ENCODE assay signal across 10 cellular contexts in the genomic region with DNA sequence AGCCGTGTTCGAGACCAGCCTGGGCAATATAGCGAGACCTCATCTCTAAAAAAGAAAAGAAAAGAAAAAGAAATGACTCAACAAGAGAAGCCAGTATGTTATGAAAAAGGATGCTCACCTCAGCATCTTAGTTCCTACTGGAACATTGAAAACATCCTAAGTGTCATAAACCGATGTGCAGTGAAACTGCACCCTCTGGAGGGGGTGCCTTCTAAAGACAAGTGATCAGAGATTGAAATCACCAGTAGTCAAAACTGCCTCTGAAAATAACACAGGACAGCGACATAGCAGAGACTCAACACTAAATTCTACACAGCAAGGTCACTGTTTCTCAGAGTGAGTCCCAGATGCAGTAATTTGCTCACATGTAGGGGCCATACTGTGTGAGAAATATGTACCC. TPM values are rescaled to one million over a fixed set of nuclear protein-coding genes. Genes with fewer than 3 reads are reported as not detected.
DNase-seq lines count a peak whose midpoint lies in the region; ATAC-seq, FAIRE-seq and TF ChIP-seq lines count a peak whose summit lies in the region.
"Had no signal": no experiment of that assay in that cellular context is flagged by ENCODE, and none has a peak within 500 bp of the region (broad histone marks: within the 10 kb centered on the region; RNA-seq: fewer than 3 reads in every experiment).

No MANE protein-coding gene starts in this region.

- no peak overlapping the region for H2AFZ ChIP-seq in K562 (ENCODE audit: low read depth, low read length)
- no peak overlapping the region for H2AFZ ChIP-seq in neural progenitor cell (replicated peaks)

- no peaks in the 10 kb centered on the region for H3K9me1 ChIP-seq in K562 (ENCODE audit: control insufficient read depth, insufficient read depth, low read length)

- in situ Hi-C loops in K562 (cut with MboI), result no loop called here

- peaks cover 7% of the 10 kb centered on the region for H3K9me3 Mint-ChIP-seq in neural progenitor cell
- H3K9me3 Mint-ChIP-seq: activated naive CD8-positive, alpha-beta T cell treated with anti-CD3 and anti-CD28 coated beads for 36 hours had no signal

- no peak overlapping the region for H3K27ac Mint-ChIP-seq in neural progenitor cell
- H3K27ac Mint-ChIP-seq: activated naive CD8-positive, alpha-beta T cell treated with anti-CD3 and anti-CD28 coated beads for 36 hours had no signal

- no peaks in the 10 kb centered on the region for H3K36me3 Mint-ChIP-seq in neural progenitor cell
- H3K36me3 Mint-ChIP-seq: activated naive CD8-positive, alpha-beta T cell treated with anti-CD3 and anti-CD28 coated beads for 36 hours had no signal

- H3K4me3 ChIP-seq in K562 (no peak overlapping the region), neural progenitor cell (no peak overlapping the region)
- H3K4me3 ChIP-seq: upper lobe of right lung had no signal

- BruUV-seq in K562 (replicated peaks; lab: Mats Ljungman, UMichigan), result no TSS peak

- no peaks in the 10 kb centered on the region for H3K9me3 ChIP-seq in K562 (replicated peaks; ENCODE audit: control insufficient read depth, insufficient read depth, low read depth, low read length)
- H3K9me3 ChIP-seq in neural progenitor cell (ENCODE audit: low read depth), result no peaks in the 10 kb centered on the region
- H3K9me3 ChIP-seq: upper lobe of right lung had no signal

- H3K79me2 ChIP-seq in K562 (ENCODE audit: control insufficient read depth, insufficient read depth, low read length) (no peaks in the 10 kb centered on the region), neural progenitor cell (ENCODE audit: low read depth) (no peaks in the 10 kb centered on the region)

- CTCF ChIA-PET in K562 (lab: Yijun Ruan, JAX; ENCODE audit: low intra/inter-chr PET ratio), result interaction anchor here (1.6 kb wide), 1 partner anchor 9 kb away, joined by 9 read pairs; no protein-coding TSS in a partner anchor

- no peaks in the 10 kb centered on the region for H3K27me3 Mint-ChIP-seq in neural progenitor cell (ENCODE audit: insufficient read depth, low read depth)
- H3K27me3 Mint-ChIP-seq: activated naive CD8-positive, alpha-beta T cell treated with anti-CD3 and anti-CD28 coated beads for 36 hours had no signal

- TF ChIP-seq POLR2A in K562 (conservative IDR thresholded peaks at IDR 0.05), result no peak

- no peak for TF ChIP-seq EP300 in K562 (IDR thresholded peaks at IDR 0.05; ENCODE audit: low read length)

- intact Hi-C loops in K562 (cut with micrococcal nuclease) (no loop called here), cardiac septum (cut with DNase I) (no loop called here)

- WGBS in K562 (ENCODE audit: insufficient coverage, low coverage, missing lambda C conversion rate), result 4% methylated on average over 5 of the region's 5 CpGs

- no peaks in the 10 kb centered on the region for H3K36me3 ChIP-seq in K562 (ENCODE audit: control insufficient read depth, insufficient read depth, low read length)
- H3K36me3 ChIP-seq in neural progenitor cell, result no peaks in the 10 kb centered on the region
- H3K36me3 ChIP-seq: upper lobe of right lung had no signal

- H3K27ac ChIP-seq in K562 (ENCODE audit: extremely low read depth, low read depth, low read length) (no peak overlapping the region), neural progenitor cell (no peak overlapping the region)
- H3K27ac ChIP-seq: upper lobe of right lung had no signal

- H3K4me1 ChIP-seq in K562 (replicated peaks in 1 of 2; ENCODE audit: control insufficient read depth in 2 of 2, insufficient read depth in 2 of 2, low read length in 2 of 2), result no peaks in the 10 kb centered on the region; a peak in 1 of 5 replicates
- no peaks in the 10 kb centered on the region for H3K4me1 ChIP-seq in neural progenitor cell
- H3K4me1 ChIP-seq: upper lobe of right lung had no signal

- TF ChIP-seq RAD21 in K562 (CRISPR knock-in tag; conservative IDR thresholded peaks at IDR 0.05 in 1 of 2, IDR thresholded peaks at IDR 0.05 in 1 of 2), result peak; percentile 55 to 78

- no peaks in the 10 kb centered on the region for H3F3A ChIP-seq in neural progenitor cell (ENCODE audit: low read depth)

- H3K4me3 Mint-ChIP-seq in neural progenitor cell, result no peak overlapping the region
- H3K4me3 Mint-ChIP-seq: activated naive CD8-positive, alpha-beta T cell treated with anti-CD3 and anti-CD28 coated beads for 36 hours had no signal

- no peak overlapping the region for H3K4me2 ChIP-seq in K562 (ENCODE audit: insufficient read depth, low read length)
- H3K4me2 ChIP-seq in neural progenitor cell, result no peak overlapping the region

- FAIRE-seq in K562 (lab: Jason Lieb, UNC), result no peak

- H3K4me1 Mint-ChIP-seq in neural progenitor cell, result no peaks in the 10 kb centered on the region
- H3K4me1 Mint-ChIP-seq: activated naive CD8-positive, alpha-beta T cell treated with anti-CD3 and anti-CD28 coated beads for 36 hours had no signal

- DNase-seq in NCI-H1092 treated with DMSO at 0.1 percent for 48 hours (lab: John Stamatoyannopoulos, UW) (peak; percentile 11), NCI-H1092 (lab: John Stamatoyannopoulos, UW) (no peak), NAMALWA (ENCODE audit: low spot score) (peak; percentile 14), K562 (ENCODE audit: extremely low read depth in 1 of 4, low spot score in 3 of 4) (peak in 2 of 4 experiments; percentile 18 to 34), neural progenitor cell (ENCODE audit: low spot score) (peak; percentile 21), D341Med (ENCODE audit: low spot score) (no peak), NCI-H187 treated with DMSO at 0.1 percent for 48 hours (lab: John Stamatoyannopoulos, UW) (no peak), cardiac septum (ENCODE audit: low spot score) (no peak)
- DNase-seq: activated naive CD8-positive, alpha-beta T cell treated with anti-CD3 and anti-CD28 coated beads for 36 hours; upper lobe of right lung had no signal

- ATAC-seq in K562, result peak; percentile 79
- ATAC-seq: upper lobe of right lung had no signal

- H3K9ac ChIP-seq in K562 (ENCODE audit: insufficient read depth in 1 of 2, low read depth in 2 of 2, low read length in 2 of 2) (no peak overlapping the region), neural progenitor cell (no peak overlapping the region)

- peaks cover 0 to 10% of the 10 kb centered on the region in 2 experiments; a peak in 2 of 5 replicates for H3K27me3 ChIP-seq in K562 (ENCODE audit: control insufficient read depth in 2 of 2, insufficient read depth in 2 of 2, low read length in 2 of 2)
- H3K27me3 ChIP-seq in neural progenitor cell, result no peaks in the 10 kb centered on the region
- H3K27me3 ChIP-seq: upper lobe of right lung had no signal

- TF ChIP-seq CTCF in K562 (IDR thresholded peaks at IDR 0.05 in 2 of 3, conservative IDR thresholded peaks at IDR 0.05 in 1 of 3; ENCODE audit: insufficient read depth in 2 of 3, low read depth in 1 of 3, low read length in 3 of 3) (peak; percentile 38 to 60 (median 49); a peak in 5 of 6 replicates), neural progenitor cell (IDR thresholded peaks at IDR 0.05) (peak; percentile 40)

- H4K20me1 ChIP-seq in K562 (replicated peaks; ENCODE audit: control insufficient read depth, insufficient read depth, low read length) (no peaks in the 10 kb centered on the region), neural progenitor cell (ENCODE audit: low read depth) (no peaks in the 10 kb centered on the region)

- POLR2A ChIA-PET in K562 (lab: Yijun Ruan, JAX), result no interaction called here

TF ChIP-seq in K562, 482 proteins besides CTCF, POLR2A, EP300 and RAD21 (continues in another document):
- TF ChIP-seq BMI1 (IDR thresholded peaks at IDR 0.05; ENCODE audit: low read length) (no peak), SMC3 (conservative IDR thresholded peaks at IDR 0.05; ENCODE audit: insufficient read depth, low read depth, low read length) (0 out of 2 replicates have a peak, but pooled peaks have one; percentile 21), ZNF586 (CRISPR knock-in tag; conservative IDR thresholded peaks at IDR 0.05) (no peak), RCOR1 (IDR thresholded peaks at IDR 0.05; ENCODE audit: borderline replicate concordance in 1 of 2, low read depth in 2 of 2, low read length in 2 of 2) (peak in 1 of 2 experiments; percentile 31; a peak in 1 of 4 replicates), NFE2L1 (tag; IDR thresholded peaks at IDR 0.05; ENCODE audit: borderline replicate concordance, low read depth) (no peak), GATA2 (CRISPR knock-in tag; IDR thresholded peaks at IDR 0.05) (peak; percentile 45), ZNF717 (CRISPR knock-in tag; IDR thresholded peaks at IDR 0.05) (no peak), HMG20B (CRISPR knock-in tag; IDR thresholded peaks at IDR 0.05) (no peak)
- TF ChIP-seq, protein P1, sequence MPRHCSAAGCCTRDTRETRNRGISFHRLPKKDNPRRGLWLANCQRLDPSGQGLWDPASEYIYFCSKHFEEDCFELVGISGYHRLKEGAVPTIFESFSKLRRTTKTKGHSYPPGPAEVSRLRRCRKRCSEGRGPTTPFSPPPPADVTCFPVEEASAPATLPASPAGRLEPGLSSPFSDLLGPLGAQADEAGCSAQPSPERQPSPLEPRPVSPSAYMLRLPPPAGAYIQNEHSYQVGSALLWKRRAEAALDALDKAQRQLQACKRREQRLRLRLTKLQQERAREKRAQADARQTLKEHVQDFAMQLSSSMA (CRISPR knock-in tag; IDR thresholded peaks at IDR 0.05), result no peak

RNA-seq across cellular contexts. Expression of a gene that starts 28.0 kb away (rescaled TPM):
- 78.0 and 106 TPM in 2 replicates for total RNA-seq in K562 (2011; cell fraction: chromatin; rRNA removed; ENCODE audit: low replicate concordance)
- total RNA-seq in K562 (2011; cell fraction: nucleolus; rRNA removed), result 66.9 and 82.1 TPM in 2 replicates
- total RNA-seq in K562 (2011; cell fraction: nucleoplasm; rRNA removed), result 114 and 118 TPM in 2 replicates
- total RNA-seq in K562 (2014; rRNA removed) (23.3 and 26.3 TPM in 2 replicates), K562 (2014; rRNA removed; fragmentation: Illumina TruSeq; extraction: Trizol) (45.8 and 50.2 TPM in 2 replicates), K562 (2015; rRNA removed; fragmentation: Illumina TruSeq; extraction: Trizol) (37.9 and 41.9 TPM in 2 replicates), K562 (2021) (38.7 and 50.1 TPM in 2 replicates), neural progenitor cell (ENCODE audit: low replicate concordance) (70.1 and 88.1 TPM in 2 replicates), cardiac septum (43.7 TPM)
- polyA plus RNA-seq in K562 (2011; rRNA removed) (131 and 134 TPM in 2 replicates), K562 (2014; fragmentation: Illumina TruSeq; extraction: Trizol) (69.7 and 70.2 TPM in 2 replicates), K562 (2014; fragmentation: Nextera tagmentation; extraction: Ambion mirVana) (10 to 100 TPM; 26.6 to 32.8 TPM), K562 (2014; rRNA removed) (38.0 and 38.8 TPM in 2 replicates)
- polyA plus RNA-seq in K562 (2011; cell fraction: cytosol; rRNA removed), result 38.5 and 54.4 TPM in 2 replicates
- polyA plus RNA-seq in K562 (2011; cell fraction: nucleus; rRNA removed), result 27.8 and 49.9 TPM in 2 replicates
- 56.2 and 68.2 TPM in 2 replicates for polyA plus RNA-seq in K562 (2012)
- polyA minus RNA-seq in K562 (2011; rRNA and poly(A)+ RNA removed), result 95.9 and 96.6 TPM in 2 replicates
- 42.8 and 52.2 TPM in 2 replicates for polyA minus RNA-seq in K562 (2011; cell fraction: cytosol; rRNA and poly(A)+ RNA removed)
- polyA minus RNA-seq in K562 (2011; cell fraction: nucleus; rRNA and poly(A)+ RNA removed), result 12.0 and 21.5 TPM in 2 replicates

Comparison
In these comparisons a context has a peak if more than half of its experiments do, and no peak if none do; other contexts are left out.
1. DNase-seq: peak in NCI-H1092 treated with DMSO at 0.1 percent for 48 hours (single experiment), NAMALWA (single experiment) and neural progenitor cell (single experiment); none in NCI-H1092 (single experiment), D341Med (single experiment), NCI-H187 treated with DMSO at 0.1 percent for 48 hours (single experiment) and cardiac septum (single experiment).